Comparison of ENCODE assay signal across 19 cellular contexts in the genomic region with DNA sequence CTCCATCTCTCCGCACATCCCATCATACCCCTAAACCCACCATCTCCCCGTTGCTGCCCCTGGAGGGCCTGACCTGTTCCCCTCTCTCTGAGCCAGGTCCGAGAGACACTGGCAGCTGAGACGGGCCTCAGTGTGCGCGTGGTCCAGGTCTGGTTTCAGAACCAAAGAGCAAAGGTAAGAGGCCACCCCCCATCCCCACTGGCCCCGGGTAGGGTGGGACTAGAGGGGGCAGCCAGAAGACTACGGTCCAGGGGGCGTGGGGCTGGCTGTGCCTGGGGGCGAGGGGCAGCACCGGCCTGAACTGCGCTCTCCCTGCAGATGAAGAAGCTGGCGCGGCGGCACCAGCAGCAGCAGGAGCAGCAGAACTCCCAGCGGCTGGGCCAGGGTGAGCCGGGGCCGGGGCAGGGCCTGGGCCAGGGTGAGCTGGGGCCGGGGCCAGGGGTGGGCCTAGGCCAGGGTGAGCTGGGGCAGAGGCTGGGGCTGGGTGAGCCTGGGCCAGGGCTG.
DNase-seq lines count a peak whose midpoint lies in the region; ATAC-seq and TF ChIP-seq lines count a peak whose summit lies in the region.
"Had no signal": no experiment of that assay in that cellular context is flagged by ENCODE, and none has a peak within 500 bp of the region (broad histone marks: within the 10 kb centered on the region; RNA-seq: fewer than 3 reads in every experiment).

No MANE protein-coding gene starts in this region.

- H3K27me3 ChIP-seq in H9 (ENCODE audit: insufficient read depth, low read length) (no peaks in the 10 kb centered on the region), endodermal cell (ENCODE audit: control insufficient read depth, insufficient read depth, low read length, poor library complexity, severe bottlenecking) (no peaks in the 10 kb centered on the region), sigmoid colon (peaks cover 10 to 30% (median 17%) of the 10 kb centered on the region in 3 donors), gastrocnemius medialis (peaks cover 3 to 15% (median 9%) of the 10 kb centered on the region in 3 donors)
- H3K27me3 ChIP-seq: Peyer's patch had no signal

- intact Hi-C loops in sigmoid colon (cut with DNase I) (no loop called here), gastrocnemius medialis (cut with DNase I; ENCODE audit: low total_unique reads) (no loop called here)

- TF ChIP-seq POLR2A in sigmoid colon (IDR thresholded peaks at IDR 0.05) (no peak), gastrocnemius medialis (IDR thresholded peaks at IDR 0.05) (no peak)

- H3K4me3 Mint-ChIP-seq in H9 (no peak overlapping the region), endodermal cell (no peak overlapping the region)
- H3K4me3 Mint-ChIP-seq: CD4-positive, CD25-positive, alpha-beta regulatory T cell had no signal

- H3K27ac ChIP-seq in H9 (ENCODE audit: insufficient read length, low read depth, low read length) (no peak overlapping the region), endodermal cell (ENCODE audit: low read depth, low read length) (no peak overlapping the region), sigmoid colon (no peak overlapping the region), gastrocnemius medialis (no peak overlapping the region)
- H3K27ac ChIP-seq: A549, Peyer's patch had no signal

- no peak overlapping the region for H4K5ac ChIP-seq in H9 (ENCODE audit: insufficient read length, low read depth, low read length)

- no peak for TF ChIP-seq EP300 in sigmoid colon (IDR thresholded peaks at IDR 0.05)

- H2BK15ac ChIP-seq in H9 (ENCODE audit: low read depth, low read length): no peak overlapping the region

- H3K36me3 ChIP-seq in endodermal cell (ENCODE audit: control insufficient read depth, insufficient read depth, low read length) (peaks cover 10% of the 10 kb centered on the region), sigmoid colon (no peaks in the 10 kb centered on the region), gastrocnemius medialis (no peaks in the 10 kb centered on the region)
- H3K36me3 ChIP-seq: Peyer's patch had no signal

- no peaks in the 10 kb centered on the region for H3K36me3 Mint-ChIP-seq in H9 (ENCODE audit: insufficient read depth in 1 of 3, low read depth in 3 of 3)
- H3K36me3 Mint-ChIP-seq in endodermal cell (ENCODE audit: low read depth): peaks cover 12% of the 10 kb centered on the region
- H3K36me3 Mint-ChIP-seq: CD4-positive, CD25-positive, alpha-beta regulatory T cell had no signal

- WGBS in H9 (ENCODE audit: extremely low coverage, insufficient read length, low lambda C conversion rate): no CpG with 5 or more reads among the region's 19 CpGs
- 94 to 96% methylated on average over 7 to 19 of the region's 19 CpGs for WGBS in endodermal cell (ENCODE audit: insufficient coverage in 1 of 2, insufficient read length in 1 of 2), 2 experiments
- 88 to 93% methylated on average over 19 of the region's 19 CpGs for WGBS in sigmoid colon, 2 donors

- H3K14ac ChIP-seq in H9 (ENCODE audit: insufficient read depth, low read length): no peak overlapping the region

- H3K23ac ChIP-seq in H9 (ENCODE audit: insufficient read length, low read depth, low read length): no peak overlapping the region

- H3K79me1 ChIP-seq in H9 (ENCODE audit: insufficient read depth, low read depth, low read length, poor library complexity, severe bottlenecking): no peaks in the 10 kb centered on the region

- peak; percentile 11 for DNase-seq in activated naive CD4-positive, alpha-beta T cell treated with anti-CD3 and anti-CD28 coated beads, Interleukin-2, amount 50 U/mL, for 16 hours
- no peak for DNase-seq in activated naive CD4-positive, alpha-beta T cell treated with Interleukin-2 at 50 U/mL for 16 hours
- DNase-seq in H9 (peak; percentile 19), endodermal cell (peak; percentile 39), sigmoid colon (peak; percentile 58), gastrocnemius medialis (no peak), AG08396 (ENCODE audit: low spot score) (no peak), T-helper 2 cell (no peak)
- DNase-seq: AML-193; CD4-positive, CD25-positive, alpha-beta regulatory T cell; DMS53; KBM-7; NCI-H1436 treated with DMSO at 0.1 percent for 48 hours; NCI-H2081 treated with DMSO at 0.1 percent for 48 hours; NCI-H524 had no signal

- no peaks in the 10 kb centered on the region for H3K9me3 ChIP-seq in H9 (ENCODE audit: control insufficient read depth, low read depth, low read length)
- no peaks in the 10 kb centered on the region for H3K9me3 ChIP-seq in endodermal cell (ENCODE audit: control insufficient read depth, low read length)
- H3K9me3 ChIP-seq in sigmoid colon: no peaks in the 10 kb centered on the region
- H3K9me3 ChIP-seq in gastrocnemius medialis: no peaks in the 10 kb centered on the region
- H3K9me3 ChIP-seq: A549, Peyer's patch had no signal

- H3K4ac ChIP-seq in H9 (ENCODE audit: low read depth, low read length): no peak overlapping the region

- peaks cover 11 to 29% of the 10 kb centered on the region in 2 experiments for H3K4me1 Mint-ChIP-seq in H9
- H3K4me1 Mint-ChIP-seq in endodermal cell: peaks cover 7% of the 10 kb centered on the region
- H3K4me1 Mint-ChIP-seq: CD4-positive, CD25-positive, alpha-beta regulatory T cell had no signal

- H2AFZ ChIP-seq in H9 (ENCODE audit: low read length): no peak overlapping the region

- TF ChIP-seq CTCF in H9 (conservative IDR thresholded peaks at IDR 0.05) (no peak), endodermal cell (conservative IDR thresholded peaks at IDR 0.05) (no peak), sigmoid colon (IDR thresholded peaks at IDR 0.05) (no peak), gastrocnemius medialis (IDR thresholded peaks at IDR 0.05 in 4 of 5, conservative IDR thresholded peaks at IDR 0.05 in 1 of 5) (no peak)

- H2BK12ac ChIP-seq in H9 (ENCODE audit: insufficient read length, low read depth, low read length): no peak overlapping the region

- no peak overlapping the region for H4K91ac ChIP-seq in H9 (ENCODE audit: insufficient read length, low read depth, low read length)

- H3K9ac ChIP-seq in H9 (ENCODE audit: extremely low read depth, insufficient read length, low read length) (no peak overlapping the region), endodermal cell (ENCODE audit: extremely low read depth, low read length, poor library complexity, severe bottlenecking) (no peak overlapping the region)

- no peak overlapping the region for H2AK5ac ChIP-seq in H9 (ENCODE audit: insufficient read length, low read length)

- H2BK5ac ChIP-seq in H9 (ENCODE audit: insufficient read length, low read length): no peak overlapping the region

- H3K79me2 ChIP-seq in H9 (ENCODE audit: insufficient read depth, low read length): no peaks in the 10 kb centered on the region

- H2BK120ac ChIP-seq in H9 (ENCODE audit: low read depth, low read length, poor library complexity, severe bottlenecking): no peak overlapping the region

- no peak overlapping the region for H3K18ac ChIP-seq in H9 (ENCODE audit: insufficient read length, low read depth, low read length)

- in situ Hi-C loops in gastrocnemius medialis (cut with MboI; ENCODE audit: low sequenced_read_pairs in 4 of 4): no loop called here

- H4K8ac ChIP-seq in H9 (replicated peaks; ENCODE audit: insufficient read length, low read depth, low read length): no peak overlapping the region

- peaks cover 77% of the 10 kb centered on the region for H3K27me3 Mint-ChIP-seq in H9 (ENCODE audit: low read depth)
- peaks cover 45% of the 10 kb centered on the region for H3K27me3 Mint-ChIP-seq in endodermal cell (ENCODE audit: insufficient read depth)

- H3K23me2 ChIP-seq in H9 (ENCODE audit: insufficient read length, low read depth, low read length, poor library complexity, severe bottlenecking): no peaks in the 10 kb centered on the region

- H3K27ac Mint-ChIP-seq in H9 (no peak overlapping the region), endodermal cell (no peak overlapping the region)
- H3K27ac Mint-ChIP-seq: CD4-positive, CD25-positive, alpha-beta regulatory T cell had no signal

- no peak overlapping the region for H3T11ph ChIP-seq in H9 (ENCODE audit: low read length)

- H3K4me2 ChIP-seq in H9 (ENCODE audit: insufficient read depth, insufficient read length, low read length): no peak overlapping the region
- H3K4me2 ChIP-seq: A549 had no signal

- H3K4me3 ChIP-seq in endodermal cell (ENCODE audit: low read length) (no peak overlapping the region), sigmoid colon (no peak overlapping the region), gastrocnemius medialis (no peak overlapping the region)
- H3K4me3 ChIP-seq: A549, GM12878, Peyer's patch had no signal

- H3K9me3 Mint-ChIP-seq in H9 (no peaks in the 10 kb centered on the region), endodermal cell (no peaks in the 10 kb centered on the region)
- H3K9me3 Mint-ChIP-seq: CD4-positive, CD25-positive, alpha-beta regulatory T cell had no signal

- H4K20me1 ChIP-seq in H9 (ENCODE audit: control insufficient read depth, insufficient read depth, insufficient read length): no peaks in the 10 kb centered on the region

- H2BK20ac ChIP-seq in H9 (ENCODE audit: low read depth, low read length, poor library complexity, severe bottlenecking): no peak overlapping the region

- H3K56ac ChIP-seq in H9 (ENCODE audit: insufficient read length, low read depth, low read length): no peak overlapping the region

- ATAC-seq in gastrocnemius medialis: no peak
- ATAC-seq: A549, GM12878, HCT116 had no signal

- no peaks in the 10 kb centered on the region for H3K4me1 ChIP-seq in H9 (ENCODE audit: insufficient read depth, low read length)
- peaks cover 2% of the 10 kb centered on the region for H3K4me1 ChIP-seq in endodermal cell (ENCODE audit: control insufficient read depth, insufficient read depth, low read length)
- no peaks in the 10 kb centered on the region for H3K4me1 ChIP-seq in sigmoid colon
- H3K4me1 ChIP-seq in gastrocnemius medialis: no peaks in the 10 kb centered on the region
- H3K4me1 ChIP-seq: A549, Peyer's patch had no signal

Comparison
In these comparisons a context has a peak if more than half of its experiments do, and no peak if none do; other contexts are left out.
1. DNase-seq: peak in activated naive CD4-positive, alpha-beta T cell treated with anti-CD3 and anti-CD28 coated beads, Interleukin-2, amount 50 U/mL, for 16 hours (single experiment), H9 (single experiment), endodermal cell (single experiment) and sigmoid colon (single experiment); none in activated naive CD4-positive, alpha-beta T cell treated with Interleukin-2 at 50 U/mL for 16 hours (single experiment), gastrocnemius medialis (0 of 2), AG08396 (single experiment) and T-helper 2 cell (0 of 5).